9 cellular contexts compared by ENCODE assay signal in genomic region chr2:43100883-43101662, GRCh38.
DNase-seq lines count a peak whose midpoint lies in the region; ATAC-seq, FAIRE-seq and TF ChIP-seq lines count a peak whose summit lies in the region.
"Had no signal": no experiment of that assay in that cellular context is flagged by ENCODE, and none has a peak within 500 bp of the region (broad histone marks: within the 10 kb centered on the region; RNA-seq: fewer than 3 reads in every experiment).

No MANE protein-coding gene starts in this region.

- peaks cover 0 to 16% (median 0%) of the 10 kb centered on the region in 11 experiments; a peak in 5 of 22 replicates for H3K9me3 ChIP-seq in BLaER1 treated with 17β-estradiol and CSF1 and Interleukin-3, amounts not matched to agents 10 nM and 100 nM (replicated peaks in 1 of 11)
- H3K9me3 ChIP-seq in right atrium auricular region (no peaks in the 10 kb centered on the region), pancreas (no peaks in the 10 kb centered on the region)

- no peak overlapping the region for H3K4me3 Mint-ChIP-seq in activated T-helper 2 cell treated with anti-CD3 and anti-CD28 coated beads, Interferon-gamma antibody, Interleukin-2, Interleukin-4, amounts not matched to agents 10 μg/mL and 5 μg/mL and 100 μg/mL, durations not matched to agents 14 hours and 24 hours and 36 hours (ENCODE audit: low read depth)
- H3K4me3 Mint-ChIP-seq: activated CD8-positive, alpha-beta T cell treated with anti-CD3 and anti-CD28 coated beads for 36 hours had no signal

- H3K27ac Mint-ChIP-seq in activated T-helper 2 cell treated with anti-CD3 and anti-CD28 coated beads, Interferon-gamma antibody, Interleukin-2, Interleukin-4, amounts not matched to agents 10 μg/mL and 5 μg/mL and 100 μg/mL, durations not matched to agents 14 hours and 24 hours and 36 hours: no peak overlapping the region
- H3K27ac Mint-ChIP-seq: activated CD8-positive, alpha-beta T cell treated with anti-CD3 and anti-CD28 coated beads for 36 hours had no signal

- WGBS in adipose tissue, 3 donors: 30 to 42% (median 40%) methylated on average over 53 to 56 of the region's 56 CpGs
- 37 to 47% methylated on average over 56 of the region's 56 CpGs for WGBS in pancreas, 2 donors

- H3K27me3 Mint-ChIP-seq in activated T-helper 2 cell treated with anti-CD3 and anti-CD28 coated beads, Interferon-gamma antibody, Interleukin-2, Interleukin-4, amounts not matched to agents 10 μg/mL and 5 μg/mL and 100 μg/mL, durations not matched to agents 14 hours and 24 hours and 36 hours (ENCODE audit: low read depth): peaks cover 4% of the 10 kb centered on the region
- H3K27me3 Mint-ChIP-seq: activated CD8-positive, alpha-beta T cell treated with anti-CD3 and anti-CD28 coated beads for 36 hours had no signal

- H3K27me3 ChIP-seq in BLaER1 treated with 17β-estradiol and CSF1 and Interleukin-3, amounts not matched to agents 10 nM and 100 nM: no peaks in the 10 kb centered on the region; a peak in 1 of 22 replicates
- H3K27me3 ChIP-seq in right atrium auricular region (no peaks in the 10 kb centered on the region), pancreas (no peaks in the 10 kb centered on the region)

- H3K4me1 Mint-ChIP-seq in activated T-helper 2 cell treated with anti-CD3 and anti-CD28 coated beads, Interferon-gamma antibody, Interleukin-2, Interleukin-4, amounts not matched to agents 10 μg/mL and 5 μg/mL and 100 μg/mL, durations not matched to agents 14 hours and 24 hours and 36 hours (ENCODE audit: low read depth): no peaks in the 10 kb centered on the region

- peak overlapping the region; percentile 26 to 77 (median 65); a peak in 21 of 22 replicates for H3K9ac ChIP-seq in BLaER1 treated with 17β-estradiol and CSF1 and Interleukin-3, amounts not matched to agents 10 nM and 100 nM

- intact Hi-C loops in pancreas (cut with DNase I): no loop called here
- intact Hi-C loops in activated T-helper 2 cell treated with anti-CD3 and anti-CD28 coated beads, Interferon-gamma antibody, Interleukin-2, Interleukin-4, amounts not matched to agents 10 μg/mL and 5 μg/mL and 100 μg/mL, durations not matched to agents 14 hours and 24 hours and 36 hours (cut with micrococcal nuclease): no loop called here

- peaks cover 30% of the 10 kb centered on the region for H3K36me3 Mint-ChIP-seq in activated T-helper 2 cell treated with anti-CD3 and anti-CD28 coated beads, Interferon-gamma antibody, Interleukin-2, Interleukin-4, amounts not matched to agents 10 μg/mL and 5 μg/mL and 100 μg/mL, durations not matched to agents 14 hours and 24 hours and 36 hours (ENCODE audit: low read depth)

- H3K27ac ChIP-seq in BLaER1 treated with 17β-estradiol and CSF1 and Interleukin-3, amounts not matched to agents 10 nM and 100 nM: peak overlapping the region in 10 of 11 experiments; percentile 30 to 79 (median 68); a peak in 17 of 22 replicates
- H3K27ac ChIP-seq in adipose tissue (ENCODE audit: low read depth, low read length) (peak overlapping the region; percentile 33), right atrium auricular region (peak overlapping the region; percentile 85 to 90), pancreas (peak overlapping the region; percentile 75 to 87 (median 81))

- no peaks in the 10 kb centered on the region for H4K20me1 ChIP-seq in BLaER1 treated with 17β-estradiol and CSF1 and Interleukin-3, amounts not matched to agents 10 nM and 100 nM

- peak overlapping the region; percentile 58 to 82 (median 76) for H3K4me2 ChIP-seq in BLaER1 treated with 17β-estradiol and CSF1 and Interleukin-3, amounts not matched to agents 10 nM and 100 nM

- DNase-seq in right atrium auricular region (ENCODE audit: low spot score) (no peak), pancreas (peak in 5 of 6 donors; percentile 57 to 77 (median 65)), T-helper 1 cell (no peak)
- DNase-seq in activated T-helper 2 cell treated with anti-CD3 and anti-CD28 coated beads, Interferon-gamma antibody, Interleukin-2, Interleukin-4, amounts not matched to agents 10 μg/mL and 5 μg/mL and 100 μg/mL, durations not matched to agents 14 hours and 24 hours and 36 hours (ENCODE audit: low spot score): no peak
- DNase-seq in central memory CD4-positive, alpha-beta T cell: no peak
- DNase-seq: activated CD8-positive, alpha-beta T cell treated with anti-CD3 and anti-CD28 coated beads for 36 hours had no signal

- FAIRE-seq in pancreas (lab: Jason Lieb, UNC): no peak

- ATAC-seq in pancreas (peak; percentile 68 to 84 (median 82)), HG02571 (IDR thresholded peaks at IDR 0.05; ENCODE audit: unreplicated experiment) (no peak)
- ATAC-seq: activated CD8-positive, alpha-beta T cell treated with anti-CD3 and anti-CD28 coated beads for 36 hours had no signal

- no peak for TF ChIP-seq CTCF in right atrium auricular region (IDR thresholded peaks at IDR 0.05)
- no peak for TF ChIP-seq CTCF in pancreas (IDR thresholded peaks at IDR 0.05)

- H3K36me3 ChIP-seq in BLaER1 treated with 17β-estradiol and CSF1 and Interleukin-3, amounts not matched to agents 10 nM and 100 nM: no peaks in the 10 kb centered on the region; a peak in 2 of 22 replicates
- no peaks in the 10 kb centered on the region for H3K36me3 ChIP-seq in right atrium auricular region
- H3K36me3 ChIP-seq in pancreas: no peaks in the 10 kb centered on the region

- H3K4me3 ChIP-seq in BLaER1 treated with 17β-estradiol and CSF1 and Interleukin-3, amounts not matched to agents 10 nM and 100 nM: peak overlapping the region in 9 of 10 experiments; percentile 18 to 48 (median 36); a peak in 12 of 20 replicates
- H3K4me3 ChIP-seq in right atrium auricular region (peak overlapping the region; percentile 51 to 58), pancreas (peak overlapping the region; percentile 8 to 38 (median 18))

- H3K9me3 Mint-ChIP-seq in activated T-helper 2 cell treated with anti-CD3 and anti-CD28 coated beads, Interferon-gamma antibody, Interleukin-2, Interleukin-4, amounts not matched to agents 10 μg/mL and 5 μg/mL and 100 μg/mL, durations not matched to agents 14 hours and 24 hours and 36 hours: peaks cover 9% of the 10 kb centered on the region

- peaks cover 51 to 91% (median 76%) of the 10 kb centered on the region in 10 experiments for H3K4me1 ChIP-seq in BLaER1 treated with 17β-estradiol and CSF1 and Interleukin-3, amounts not matched to agents 10 nM and 100 nM
- peaks cover 0 to 41% of the 10 kb centered on the region in 2 donors for H3K4me1 ChIP-seq in right atrium auricular region
- H3K4me1 ChIP-seq in pancreas: peaks cover 0 to 6% (median 0%) of the 10 kb centered on the region in 3 donors

Comparison
In these comparisons a context has a peak if more than half of its experiments do, and no peak if none do; other contexts are left out.
1. H3K27ac ChIP-seq: peak in every context shown above with its lines; median percentile 88 in right atrium auricular region; 81 in pancreas; 68 in BLaER1 treated with 17β-estradiol and CSF1 and Interleukin-3, amounts not matched to agents 10 nM and 100 nM; 33 in adipose tissue.
2. DNase-seq: peak in pancreas (5 of 6); none in right atrium auricular region (single experiment), activated T-helper 2 cell treated with anti-CD3 and anti-CD28 coated beads, Interferon-gamma antibody, Interleukin-2, Interleukin-4, amounts not matched to agents 10 μg/mL and 5 μg/mL and 100 μg/mL, durations not matched to agents 14 hours and 24 hours and 36 hours (single experiment), central memory CD4-positive, alpha-beta T cell (single experiment) and T-helper 1 cell (0 of 5).
3. Peak in every context shown above with its lines, with median percentiles within 50 percentile points of each other: H3K4me3 ChIP-seq.